ENCODE assay signal across 15 cellular contexts in genomic region chr12:3032770-3033537, GRCh38. TPM values are rescaled to one million over a fixed set of nuclear protein-coding genes. Genes with fewer than 3 reads are reported as not detected.
DNase-seq lines count a peak whose midpoint lies in the region; ATAC-seq and TF ChIP-seq lines count a peak whose summit lies in the region.
"Had no signal": no experiment of that assay in that cellular context is flagged by ENCODE, and none has a peak within 500 bp of the region (broad histone marks: within the 10 kb centered on the region; RNA-seq: fewer than 3 reads in every experiment).

No MANE protein-coding gene starts in this region.

- TF ChIP-seq CTCF in adrenal gland (IDR thresholded peaks at IDR 0.05) (no peak), psoas muscle (IDR thresholded peaks at IDR 0.05) (no peak), esophagus muscularis mucosa (IDR thresholded peaks at IDR 0.05) (no peak)

- H3K27me3 ChIP-seq in adrenal gland (no peaks in the 10 kb centered on the region), psoas muscle (ENCODE audit: insufficient read depth in 3 of 3, low read length in 2 of 3) (no peaks in the 10 kb centered on the region), esophagus muscularis mucosa (no peaks in the 10 kb centered on the region)
- H3K27me3 ChIP-seq: colonic mucosa had no signal

- ATAC-seq in left lobe of liver: peak; percentile 50
- peak; percentile 27 to 57 (median 38) for ATAC-seq in psoas muscle
- no peak for ATAC-seq in GM18511 (IDR thresholded peaks at IDR 0.05; ENCODE audit: unreplicated experiment)
- ATAC-seq: activated CD4-positive, alpha-beta T cell treated with anti-CD3 and anti-CD28 coated beads for 36 hours had no signal

- H3K27ac ChIP-seq in adrenal gland (peak overlapping the region in 1 of 5 donors; percentile 55), psoas muscle (peak overlapping the region; percentile 86), esophagus muscularis mucosa (replicated peaks in 1 of 4) (no peak overlapping the region)
- H3K27ac ChIP-seq: A549, BLaER1, colonic mucosa had no signal

- H3K9me3 ChIP-seq in adrenal gland (replicated peaks in 1 of 3) (no peaks in the 10 kb centered on the region), psoas muscle (no peaks in the 10 kb centered on the region), esophagus muscularis mucosa (no peaks in the 10 kb centered on the region)
- H3K9me3 ChIP-seq: A549, BLaER1, colonic mucosa had no signal

- H3K4me3 ChIP-seq in adrenal gland (no peak overlapping the region), psoas muscle (peak overlapping the region; percentile 45), esophagus muscularis mucosa (no peak overlapping the region)
- H3K4me3 ChIP-seq: A549, BLaER1, colonic mucosa had no signal

- TF ChIP-seq POLR2A in adrenal gland (IDR thresholded peaks at IDR 0.05) (no peak), esophagus muscularis mucosa (IDR thresholded peaks at IDR 0.05; ENCODE audit: low read depth) (no peak)

- DNase-seq in ELF-1 (ENCODE audit: low read depth, low spot score) (peak; percentile 53), adrenal gland (peak in 4 of 7 donors; percentile 38 to 68 (median 58)), left lobe of liver (ENCODE audit: low spot score) (no peak), psoas muscle (no peak), NCI-H1436 treated with DMSO at 0.1 percent for 48 hours (lab: John Stamatoyannopoulos, UW) (no peak), esophagus muscularis mucosa (ENCODE audit: extremely low spot score) (no peak)
- no peak for DNase-seq in stimulated activated CD4-positive, alpha-beta T cell treated with anti-CD3 and anti-CD28 coated beads, Interleukin-15, amount 100 ng/mL, for 24 hours
- DNase-seq: activated CD4-positive, alpha-beta T cell treated with anti-CD3 and anti-CD28 coated beads for 36 hours; colonic mucosa; mesendoderm; NCI-H510A treated with DMSO at 0.1 percent for 48 hours; stimulated activated CD8-positive, alpha-beta memory T cell treated with anti-CD3 and anti-CD28 coated beads, Interleukin-4, amount 100 ng/mL, for 48 hours had no signal

- no peaks in the 10 kb centered on the region for H3K36me3 ChIP-seq in adrenal gland (replicated peaks in 1 of 2)
- H3K36me3 ChIP-seq in psoas muscle (ENCODE audit: insufficient read depth in 1 of 2, low read depth in 1 of 2): peaks cover 2 to 59% of the 10 kb centered on the region in 2 donors
- peaks cover 7 to 44% (median 19%) of the 10 kb centered on the region in 4 donors for H3K36me3 ChIP-seq in esophagus muscularis mucosa
- H3K36me3 ChIP-seq: colonic mucosa had no signal

- no peaks in the 10 kb centered on the region for H3K4me1 ChIP-seq in adrenal gland (replicated peaks in 1 of 2)
- H3K4me1 ChIP-seq in psoas muscle: peaks cover 36% of the 10 kb centered on the region
- H3K4me1 ChIP-seq in esophagus muscularis mucosa: peaks cover 25 to 28% (median 27%) of the 10 kb centered on the region in 4 donors
- H3K4me1 ChIP-seq: A549, colonic mucosa had no signal

- intact Hi-C loops in adrenal gland (cut with DNase I): loop anchor here in 1 of 2 donors (10.0 kb wide), 1 partner anchor 148 kb away; no protein-coding TSS in a partner anchor
- intact Hi-C loops in psoas muscle (cut with DNase I): loop anchor here (2.0 to 5.0 kb wide), 3 partner anchors 30 to 74 kb away; partner anchors contain the start of gene TEAD4 (in 1 of the 2)
- intact Hi-C loops in esophagus muscularis mucosa (cut with DNase I): loop anchor here (10.0 kb wide), 1 partner anchor 148 kb away; no protein-coding TSS in a partner anchor

- no peak for TF ChIP-seq EP300 in esophagus muscularis mucosa (IDR thresholded peaks at IDR 0.05)

- 52 to 77% (median 70%) methylated on average over 16 to 27 of the region's 27 CpGs for WGBS in adrenal gland, 4 donors
- 18 to 37% (median 23%) methylated on average over 26 to 27 of the region's 27 CpGs for whole genome bisulfite sequencing in psoas muscle, 3 donors
- WGBS in esophagus muscularis mucosa: 74% methylated on average over 24 of the region's 27 CpGs

RNA-seq across cellular contexts. Expression of gene TSPAN9, which starts 44.2 kb away (rescaled TPM):
- total RNA-seq in adrenal gland (10 to 100 TPM; 15.3 to 31.4 (median 27.3) TPM), left lobe of liver (43.7 TPM), psoas muscle (10 to 100 TPM in 3 of 4 donors, 1 to 10 TPM in 1; 8.0 to 28.0 (median 13.4) TPM), esophagus muscularis mucosa (10 to 100 TPM; 13.7 to 35.4 (median 26.7) TPM)
- polyA plus RNA-seq in adrenal gland (10 to 100 TPM; 12.4 to 18.1 (median 16.5) TPM), psoas muscle (10 to 100 TPM in 1 of 3 donors, 1 to 10 TPM in 2; 6.4 to 11.6 (median 9.8) TPM)

Comparison
In these comparisons a context has a peak if more than half of its experiments do, and no peak if none do; other contexts are left out.
1. DNase-seq: peak in ELF-1 (single experiment) and adrenal gland (4 of 7); none in left lobe of liver (single experiment), psoas muscle (0 of 2), NCI-H1436 treated with DMSO at 0.1 percent for 48 hours (single experiment), esophagus muscularis mucosa (single experiment) and stimulated activated CD4-positive, alpha-beta T cell treated with anti-CD3 and anti-CD28 coated beads, Interleukin-15, amount 100 ng/mL, for 24 hours (single experiment).